In genomic region chr6:108876929-108877775, GRCh38 we compare ENCODE assay signal across 11 cellular contexts.
DNase-seq lines count a peak whose midpoint lies in the region; ATAC-seq lines count a peak whose summit lies in the region.
"Had no signal": no experiment of that assay in that cellular context is flagged by ENCODE, and none has a peak within 500 bp of the region (broad histone marks: within the 10 kb centered on the region; RNA-seq: fewer than 3 reads in every experiment).

No MANE protein-coding gene starts in this region.

- no peak overlapping the region for H3K4me3 ChIP-seq in skeletal muscle cell (ENCODE audit: low read depth, low read length)
- H3K4me3 ChIP-seq: colonic mucosa had no signal

- peak overlapping the region; percentile 14 for H3K27ac ChIP-seq in caudate nucleus (ENCODE audit: low read depth, low read length)
- H3K27ac ChIP-seq: colonic mucosa had no signal

- DNase-seq in EL = peak; percentile 79
- peak in 1 of 61 donors; percentile 20 for DNase-seq in caudate nucleus (lab: John Stamatoyannopoulos, UW)
- peak; percentile 90 for DNase-seq in iris pigment epithelial cell (ENCODE audit: low read depth)
- peak; percentile 91 for DNase-seq in skeletal muscle cell (ENCODE audit: low read depth)
- no peak for DNase-seq in MV-4-11 (lab: John Stamatoyannopoulos, UW)
- no peak for DNase-seq in NCI-H2107 treated with DMSO at 0.1 percent for 48 hours (lab: John Stamatoyannopoulos, UW; ENCODE audit: unreplicated experiment)
- no peak for DNase-seq in T-helper 9 cell
- DNase-seq: CD4-positive, CD25-positive, alpha-beta regulatory T cell; colonic mucosa; NCI-H1417 treated with DMSO at 0.1 percent for 48 hours had no signal

- no peak for ATAC-seq in HG03025 (IDR thresholded peaks at IDR 0.05; ENCODE audit: low FRiP score, unreplicated experiment)

Comparison
In these comparisons a context has a peak if more than half of its experiments do, and no peak if none do; other contexts are left out.
1. DNase-seq: peak in EL (single experiment), iris pigment epithelial cell (single experiment) and skeletal muscle cell (single experiment); none in MV-4-11 (single experiment), NCI-H2107 treated with DMSO at 0.1 percent for 48 hours (single experiment) and T-helper 9 cell (single experiment).